ENCODE assay signal across 8 cellular contexts in the genomic region with DNA sequence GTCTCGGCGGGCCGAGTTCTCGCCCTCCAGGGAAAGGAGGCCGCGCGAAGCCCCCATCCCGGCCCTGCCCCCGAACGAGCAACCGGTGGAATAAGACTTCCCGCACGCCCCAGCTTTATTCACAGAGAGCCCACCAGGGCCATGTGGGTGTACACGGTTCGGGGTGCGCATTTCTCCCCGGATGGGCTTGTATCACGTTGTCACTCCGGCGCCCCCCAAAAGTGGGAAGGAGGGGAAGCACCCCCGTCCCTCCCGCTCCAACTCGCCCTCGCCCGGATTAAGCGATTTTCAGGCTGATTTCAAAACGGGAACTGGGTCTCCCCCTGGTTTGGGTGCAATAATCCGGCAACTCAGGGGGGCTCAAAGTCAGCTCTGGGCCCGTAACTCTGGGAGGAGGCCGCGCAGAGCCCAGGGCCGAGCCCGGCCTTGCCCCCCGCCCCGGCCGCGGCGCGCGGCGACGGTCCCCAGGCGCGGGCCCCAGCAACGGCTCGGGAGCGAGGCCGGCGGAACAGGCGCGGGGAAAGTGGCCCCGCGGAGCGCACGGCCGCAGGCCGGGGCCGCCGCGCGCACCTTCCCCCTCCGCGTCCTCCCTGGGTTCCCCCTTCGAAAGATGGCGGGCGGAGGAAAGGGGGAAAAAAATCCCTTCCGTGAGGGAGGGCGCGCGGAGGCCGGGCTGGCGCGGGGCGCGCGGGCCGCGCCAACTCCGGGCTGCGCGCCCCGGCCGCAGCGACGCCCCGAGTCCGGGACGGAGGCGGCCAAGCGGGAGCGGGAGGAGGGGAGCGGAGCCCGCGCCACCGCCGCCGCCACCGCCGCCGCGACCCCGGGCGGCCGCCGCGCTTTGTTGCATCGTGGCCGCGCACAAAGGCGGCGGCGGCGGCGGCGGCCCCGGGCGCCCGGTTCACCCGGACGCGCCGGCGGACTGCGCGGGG.
DNase-seq lines count a peak whose midpoint lies in the region; ATAC-seq and TF ChIP-seq lines count a peak whose summit lies in the region.

No MANE protein-coding gene starts in this region.

- TF ChIP-seq CTCF in WERI-Rb-1 (IDR thresholded peaks at IDR 0.05; ENCODE audit: low read depth, low read length), result no peak

- intact Hi-C loops in dendritic cell treated with granulocyte-macrophage colony-stimulating factor and Interleukin-4, amounts not matched to agents 40 ng/mL and 50 ng/mL, for 4 days (cut with micrococcal nuclease), result no loop called here

- peak overlapping the region; percentile 88 for H3K27ac ChIP-seq in WERI-Rb-1
- H3K27ac ChIP-seq in subcutaneous abdominal adipose tissue (ENCODE audit: low read depth, low read length), result peak overlapping the region; percentile 62

- H3K27me3 Mint-ChIP-seq in dendritic cell treated with granulocyte-macrophage colony-stimulating factor and Interleukin-4, amounts not matched to agents 40 ng/mL and 50 ng/mL, for 4 days, result peaks cover 28% of the 10 kb centered on the region
- peaks cover 6% of the 10 kb centered on the region for H3K27me3 Mint-ChIP-seq in memory B cell

- peak overlapping the region; percentile 74 for H3K27ac Mint-ChIP-seq in dendritic cell treated with granulocyte-macrophage colony-stimulating factor and Interleukin-4, amounts not matched to agents 40 ng/mL and 50 ng/mL, for 4 days
- H3K27ac Mint-ChIP-seq in memory B cell, result no peak overlapping the region

- H3K9me3 ChIP-seq in WERI-Rb-1 (ENCODE audit: severe bottlenecking) (no peaks in the 10 kb centered on the region), subcutaneous abdominal adipose tissue (ENCODE audit: control insufficient read depth in 5 of 5, low read length in 5 of 5) (no peaks in the 10 kb centered on the region)

- H3K4me1 ChIP-seq in subcutaneous abdominal adipose tissue (ENCODE audit: control insufficient read depth in 5 of 5, insufficient read depth in 5 of 5, low read length in 5 of 5), result peaks cover 8 to 51% (median 43%) of the 10 kb centered on the region in 5 donors

- no peaks in the 10 kb centered on the region for H3K27me3 ChIP-seq in WERI-Rb-1 (ENCODE audit: insufficient read depth, low read depth, severe bottlenecking)
- H3K27me3 ChIP-seq in subcutaneous abdominal adipose tissue (ENCODE audit: control insufficient read depth in 5 of 5, insufficient read depth in 4 of 5, low read length in 5 of 5), result peaks cover 0 to 4% (median 2%) of the 10 kb centered on the region in 5 donors

- peak overlapping the region; percentile 44 to 88 (median 78) for H3K9ac ChIP-seq in subcutaneous abdominal adipose tissue (ENCODE audit: low read length in 5 of 5)

- H3K4me3 Mint-ChIP-seq in dendritic cell treated with granulocyte-macrophage colony-stimulating factor and Interleukin-4, amounts not matched to agents 40 ng/mL and 50 ng/mL, for 4 days, result peak overlapping the region; percentile 81
- peak overlapping the region; percentile 87 for H3K4me3 Mint-ChIP-seq in memory B cell

- peaks cover 15% of the 10 kb centered on the region for H3K36me3 Mint-ChIP-seq in dendritic cell treated with granulocyte-macrophage colony-stimulating factor and Interleukin-4, amounts not matched to agents 40 ng/mL and 50 ng/mL, for 4 days (ENCODE audit: low read depth)
- no peaks in the 10 kb centered on the region for H3K36me3 Mint-ChIP-seq in memory B cell

- H3K4me3 ChIP-seq in WERI-Rb-1 (ENCODE audit: low read depth, low read length), result peak overlapping the region; percentile 85
- H3K4me3 ChIP-seq in subcutaneous abdominal adipose tissue (ENCODE audit: low read depth in 1 of 5, low read length in 5 of 5), result peak overlapping the region; percentile 68 to 84 (median 74)

- DNase-seq in Ammon's horn (ENCODE audit: low spot score), result peak; percentile 9
- no peak for DNase-seq in WERI-Rb-1
- DNase-seq in memory B cell (ENCODE audit: low spot score in 2 of 2), result peak in 1 of 2 donors; percentile 54

- peaks cover 45% of the 10 kb centered on the region for H3K4me1 Mint-ChIP-seq in dendritic cell treated with granulocyte-macrophage colony-stimulating factor and Interleukin-4, amounts not matched to agents 40 ng/mL and 50 ng/mL, for 4 days (ENCODE audit: low read depth)
- H3K4me1 Mint-ChIP-seq in memory B cell, result peaks cover 17% of the 10 kb centered on the region

- H3K36me3 ChIP-seq in WERI-Rb-1, result peaks cover 16% of the 10 kb centered on the region
- no peaks in the 10 kb centered on the region for H3K36me3 ChIP-seq in subcutaneous abdominal adipose tissue (ENCODE audit: control insufficient read depth in 5 of 5, insufficient read depth in 5 of 5, low read length in 5 of 5)

- no peaks in the 10 kb centered on the region for H3K9me3 Mint-ChIP-seq in dendritic cell treated with granulocyte-macrophage colony-stimulating factor and Interleukin-4, amounts not matched to agents 40 ng/mL and 50 ng/mL, for 4 days
- no peaks in the 10 kb centered on the region for H3K9me3 Mint-ChIP-seq in memory B cell

- peak; percentile 13 for ATAC-seq in GM18907 (IDR thresholded peaks at IDR 0.05; ENCODE audit: unreplicated experiment)
- ATAC-seq in HG03460 (IDR thresholded peaks at IDR 0.05; ENCODE audit: unreplicated experiment), result peak; percentile 7
- peak; percentile 11 for ATAC-seq in memory B cell (ENCODE audit: low read depth)
- no peak for ATAC-seq in HG03469 (IDR thresholded peaks at IDR 0.05; ENCODE audit: unreplicated experiment)
